In genomic region chr3:70556056-70556455, GRCh38 we compare ENCODE assay signal across 18 cellular contexts.
"Had no signal": no experiment of that assay in that cellular context is flagged by ENCODE, and none has a peak within 500 bp of the region (broad histone marks: within the 10 kb centered on the region; RNA-seq: fewer than 3 reads in every experiment).

No MANE protein-coding gene starts in this region.

- H3K4me1 ChIP-seq: body of pancreas, left lung, neural progenitor cell, parathyroid adenoma, right lobe of liver had no signal

- H3K27me3 ChIP-seq: body of pancreas, hepatocyte, left lung, neural progenitor cell, right lobe of liver had no signal

- H3K4me2 ChIP-seq: hepatocyte, neural progenitor cell, SK-N-SH had no signal

- DNase-seq: activated B cell treated with CpG ODN at 0.5 μM for 24 hours; activated CD4-positive, alpha-beta memory T cell treated with anti-CD3 and anti-CD28 coated beads for 36 hours; activated CD4-positive, alpha-beta T cell treated with anti-CD3 and anti-CD28 coated beads for 4 hours; activated T-cell treated with anti-CD3 and anti-CD28 coated beads for 4 hours; body of pancreas; cortex of kidney; left lung; right lobe of liver; SK-N-SH; stimulated activated CD4-positive, alpha-beta T cell treated with anti-CD3 and anti-CD28 coated beads, Interleukin-4, amount 100 ng/mL, for 4 hours had no signal

- H2AFZ ChIP-seq: hepatocyte, neural progenitor cell, parathyroid adenoma had no signal

- H3K79me2 ChIP-seq: hepatocyte, parathyroid adenoma had no signal

- H3K27ac ChIP-seq: body of pancreas, hepatocyte, left lung, neural progenitor cell, parathyroid adenoma, right lobe of liver had no signal

- H3K27ac Mint-ChIP-seq: activated B cell treated with CpG ODN at 0.5 μM for 24 hours; activated CD4-positive, alpha-beta memory T cell treated with anti-CD3 and anti-CD28 coated beads for 36 hours; activated naive CD8-positive, alpha-beta T cell; activated T-helper 1 cell treated with anti-CD3 and anti-CD28 coated beads, Interleukin-12 subunit alpha, Interleukin-12 subunit beta, Interleukin-2, Interleukin-4 antibody, amounts not matched to agents 30 ng/mL and 10 ng/mL and 1 ng/mL, durations not matched to agents 14 hours and 24 hours and 36 hours; neural progenitor cell; stimulated activated memory B cell treated with anti-CD40 and anti-IgM and Interleukin-4, amounts not matched to agents 10 μg/mL and 1 μg/mL and 100 μg/mL, for 72 hours; T-helper 2 cell treated with Interferon-gamma antibody and Interleukin-4, amounts not matched to agents 5 μg/mL and 100 μg/mL, for 36 hours had no signal

- H3K36me3 Mint-ChIP-seq: activated CD4-positive, alpha-beta memory T cell treated with anti-CD3 and anti-CD28 coated beads for 36 hours; activated naive CD8-positive, alpha-beta T cell; neural progenitor cell; stimulated activated memory B cell treated with anti-CD40 and anti-IgM and Interleukin-4, amounts not matched to agents 10 μg/mL and 1 μg/mL and 100 μg/mL, for 72 hours had no signal

- H3K4me1 Mint-ChIP-seq: neural progenitor cell; stimulated activated memory B cell treated with anti-CD40 and anti-IgM and Interleukin-4, amounts not matched to agents 10 μg/mL and 1 μg/mL and 100 μg/mL, for 72 hours had no signal

- H3K36me3 ChIP-seq: left lung, neural progenitor cell, right lobe of liver had no signal

- H3K9me3 Mint-ChIP-seq: activated T-helper 1 cell treated with anti-CD3 and anti-CD28 coated beads, Interleukin-12 subunit alpha, Interleukin-12 subunit beta, Interleukin-2, Interleukin-4 antibody, amounts not matched to agents 30 ng/mL and 10 ng/mL and 1 ng/mL, durations not matched to agents 14 hours and 24 hours and 36 hours; stimulated activated memory B cell treated with anti-CD40 and anti-IgM and Interleukin-4, amounts not matched to agents 10 μg/mL and 1 μg/mL and 100 μg/mL, for 72 hours; T-helper 2 cell treated with Interferon-gamma antibody and Interleukin-4, amounts not matched to agents 5 μg/mL and 100 μg/mL, for 36 hours had no signal

- H3K4me3 Mint-ChIP-seq: activated B cell treated with CpG ODN at 0.5 μM for 24 hours; activated CD4-positive, alpha-beta memory T cell treated with anti-CD3 and anti-CD28 coated beads for 36 hours; activated naive CD8-positive, alpha-beta T cell; activated T-helper 1 cell treated with anti-CD3 and anti-CD28 coated beads, Interleukin-12 subunit alpha, Interleukin-12 subunit beta, Interleukin-2, Interleukin-4 antibody, amounts not matched to agents 30 ng/mL and 10 ng/mL and 1 ng/mL, durations not matched to agents 14 hours and 24 hours and 36 hours; neural progenitor cell; stimulated activated memory B cell treated with anti-CD40 and anti-IgM and Interleukin-4, amounts not matched to agents 10 μg/mL and 1 μg/mL and 100 μg/mL, for 72 hours; T-helper 2 cell treated with Interferon-gamma antibody and Interleukin-4, amounts not matched to agents 5 μg/mL and 100 μg/mL, for 36 hours had no signal

- ATAC-seq: body of pancreas; esophagus mucosa; left lung; right lobe of liver; stimulated activated memory B cell treated with anti-CD40 and anti-IgM and Interleukin-4, amounts not matched to agents 10 μg/mL and 1 μg/mL and 100 μg/mL, for 72 hours had no signal

- H3K9me3 ChIP-seq: body of pancreas, left lung, right lobe of liver, SK-N-SH had no signal

- H3K4me3 ChIP-seq: body of pancreas, hepatocyte, left lung, neural progenitor cell, right lobe of liver had no signal

- H3K9ac ChIP-seq: neural progenitor cell, parathyroid adenoma, SK-N-SH had no signal

- H3K27me3 Mint-ChIP-seq: activated naive CD8-positive, alpha-beta T cell had no signal
